ENCODE assay signal across 1 cellular context in genomic region chr12:98530068-98530467, GRCh38.
TF ChIP-seq lines count a peak whose summit lies in the region.

No MANE protein-coding gene starts in this region.

TF ChIP-seq in GM12878, 131 proteins besides CTCF, POLR2A, EP300 and RAD21 (continued from another document):
- TF ChIP-seq DPF2 (IDR thresholded peaks at IDR 0.05) (no peak), KDM1A (IDR thresholded peaks at IDR 0.05; ENCODE audit: borderline replicate concordance) (no peak), RELB (IDR thresholded peaks at IDR 0.05; ENCODE audit: low read depth) (no peak), HSF1 (IDR thresholded peaks at IDR 0.05; ENCODE audit: low read depth, low read length) (no peak), FOXM1 (IDR thresholded peaks at IDR 0.05; ENCODE audit: low read depth, low read length) (no peak), ZZZ3 (IDR thresholded peaks at IDR 0.05; ENCODE audit: control insufficient read depth, insufficient read length, low read depth) (no peak), POU2F2 (IDR thresholded peaks at IDR 0.05; ENCODE audit: borderline replicate concordance, low read depth, low read length) (no peak), CREM (IDR thresholded peaks at IDR 0.05; ENCODE audit: low read depth) (no peak), KLF5 (IDR thresholded peaks at IDR 0.05; ENCODE audit: partially characterized antibody) (no peak), MYC (IDR thresholded peaks at IDR 0.05; ENCODE audit: insufficient read depth, insufficient read length, insufficient replicate concordance, low read length, severe bottlenecking) (no peak), ZNF24 (IDR thresholded peaks at IDR 0.05) (no peak), TCF12 (IDR thresholded peaks at IDR 0.05; ENCODE audit: low read depth, low read length) (no peak), MEF2B (IDR thresholded peaks at IDR 0.05; ENCODE audit: partially characterized antibody, poor library complexity, severe bottlenecking) (no peak), NKRF (conservative IDR thresholded peaks at IDR 0.05) (no peak), EZH2 (IDR thresholded peaks at IDR 0.05; ENCODE audit: borderline replicate concordance, control insufficient read depth, low read depth, low read length) (no peak), MEF2A (IDR thresholded peaks at IDR 0.05; ENCODE audit: insufficient read depth, low read depth, low read length) (no peak)
TF ChIP-seq in GM12878: peak in this region for 0.
